In genomic region chr3:66441692-66442091, GRCh38 we compare ENCODE assay signal across 11 cellular contexts. TPM values are rescaled to one million over a fixed set of nuclear protein-coding genes. Genes with fewer than 3 reads are reported as not detected.
DNase-seq lines count a peak whose midpoint lies in the region; ATAC-seq and TF ChIP-seq lines count a peak whose summit lies in the region.
"Had no signal": no experiment of that assay in that cellular context is flagged by ENCODE, and none has a peak within 500 bp of the region (broad histone marks: within the 10 kb centered on the region; RNA-seq: fewer than 3 reads in every experiment).

No MANE protein-coding gene starts in this region.

- H3K9me3 Mint-ChIP-seq in neural progenitor cell: no peaks in the 10 kb centered on the region

- H3F3A ChIP-seq in neural progenitor cell (ENCODE audit: low read depth): peaks cover 38% of the 10 kb centered on the region

- H3K4me2 ChIP-seq in neural progenitor cell: peak overlapping the region; percentile 60

- H3K9me3 ChIP-seq in right atrium auricular region: no peaks in the 10 kb centered on the region
- no peaks in the 10 kb centered on the region for H3K9me3 ChIP-seq in neural progenitor cell (ENCODE audit: low read depth)
- H3K9me3 ChIP-seq in uterus: no peaks in the 10 kb centered on the region

- ATAC-seq in Right ventricle myocardium superior (ENCODE audit: poor library complexity): no peak
- ATAC-seq in HG03097 (IDR thresholded peaks at IDR 0.05; ENCODE audit: low FRiP score, unreplicated experiment): no peak

- H3K27me3 ChIP-seq in right atrium auricular region (no peaks in the 10 kb centered on the region), dorsolateral prefrontal cortex (no peaks in the 10 kb centered on the region), neural progenitor cell (no peaks in the 10 kb centered on the region), uterus (no peaks in the 10 kb centered on the region)

- no peak overlapping the region for H3K4me3 ChIP-seq in right atrium auricular region
- H3K4me3 ChIP-seq in dorsolateral prefrontal cortex: no peak overlapping the region
- no peak overlapping the region for H3K4me3 ChIP-seq in neural progenitor cell
- H3K4me3 ChIP-seq in uterus: no peak overlapping the region

- peak overlapping the region; percentile 90 for H3K27ac Mint-ChIP-seq in neural progenitor cell

- DNase-seq in right atrium auricular region (ENCODE audit: low spot score): no peak
- DNase-seq in Right ventricle myocardium superior: no peak
- no peak for DNase-seq in dorsolateral prefrontal cortex
- DNase-seq in neural progenitor cell (ENCODE audit: low spot score): no peak
- no peak for DNase-seq in uterus
- no peak for DNase-seq in T-helper 2 cell
- no peak for DNase-seq in NCI-H1694 treated with DMSO at 0.1 percent for 48 hours (lab: John Stamatoyannopoulos, UW)
- DNase-seq: activated CD4-positive, alpha-beta T cell treated with anti-CD3 and anti-CD28 coated beads, Interleukin-2, amount 50 U/mL, for 1 hour; central memory CD4-positive, alpha-beta T cell; NCI-H1694 had no signal

- peaks cover 17% of the 10 kb centered on the region for H3K36me3 Mint-ChIP-seq in neural progenitor cell

- peaks cover 100% of the 10 kb centered on the region for H4K20me1 ChIP-seq in neural progenitor cell (ENCODE audit: low read depth)

- intact Hi-C loops in Right ventricle myocardium superior (cut with DNase I) (no loop called here), dorsolateral prefrontal cortex (cut with DNase I) (no loop called here), uterus (cut with DNase I; ENCODE audit: low total_unique reads) (no loop called here)

- no peak overlapping the region for H3K9ac ChIP-seq in neural progenitor cell

- no peak for TF ChIP-seq POLR2A in uterus (IDR thresholded peaks at IDR 0.05)

- H3K36me3 ChIP-seq in right atrium auricular region: no peaks in the 10 kb centered on the region
- H3K36me3 ChIP-seq in neural progenitor cell: no peaks in the 10 kb centered on the region
- H3K36me3 ChIP-seq in uterus: no peaks in the 10 kb centered on the region

- peaks cover 77% of the 10 kb centered on the region for H3K4me1 Mint-ChIP-seq in neural progenitor cell

- H3K4me1 ChIP-seq in right atrium auricular region (peaks cover 0 to 72% of the 10 kb centered on the region in 2 donors), neural progenitor cell (peaks cover 94% of the 10 kb centered on the region), uterus (peaks cover 13 to 28% of the 10 kb centered on the region in 2 donors)

- H3K27ac ChIP-seq in right atrium auricular region (peak overlapping the region; percentile 61 to 78), dorsolateral prefrontal cortex (peak overlapping the region in 43 of 59 donors; percentile 2 to 88 (median 70)), neural progenitor cell (no peak overlapping the region), uterus (peak overlapping the region; percentile 67 to 76)

- H3K4me3 Mint-ChIP-seq in neural progenitor cell: peak overlapping the region; percentile 73

- no peak for TF ChIP-seq CTCF in right atrium auricular region (IDR thresholded peaks at IDR 0.05)
- no peak for TF ChIP-seq CTCF in dorsolateral prefrontal cortex (IDR thresholded peaks at IDR 0.05 in 54 of 56, conservative IDR thresholded peaks at IDR 0.05 in 2 of 56; ENCODE audit: low read depth in 1 of 56, partially characterized antibody in 56 of 56)
- TF ChIP-seq CTCF in neural progenitor cell (IDR thresholded peaks at IDR 0.05): no peak
- no peak for TF ChIP-seq CTCF in uterus (IDR thresholded peaks at IDR 0.05)

- peaks cover 100% of the 10 kb centered on the region for H3K79me2 ChIP-seq in neural progenitor cell (ENCODE audit: low read depth)

- H3K27me3 Mint-ChIP-seq in neural progenitor cell (ENCODE audit: insufficient read depth, low read depth): peaks cover 5% of the 10 kb centered on the region

- H2AFZ ChIP-seq in neural progenitor cell (replicated peaks): no peak overlapping the region

RNA-seq across cellular contexts. Expression of gene LRIG1, which starts 59.1 kb away (rescaled TPM):
- total RNA-seq in right atrium auricular region (100 to 1,000 TPM; 147 to 179 TPM), Right ventricle myocardium superior (93.9 TPM), dorsolateral prefrontal cortex (100 to 1,000 TPM in 86 of 120 experiments, 10 to 100 TPM in 34; 65.6 to 291 (median 118) TPM), neural progenitor cell (ENCODE audit: low replicate concordance) (169 and 184 TPM in 2 replicates), uterus (100 to 1,000 TPM in 2 of 4 donors, 10 to 100 TPM in 2; 20.9 to 108 (median 69.6) TPM)
